29 cellular contexts compared by ENCODE assay signal in the genomic region with DNA sequence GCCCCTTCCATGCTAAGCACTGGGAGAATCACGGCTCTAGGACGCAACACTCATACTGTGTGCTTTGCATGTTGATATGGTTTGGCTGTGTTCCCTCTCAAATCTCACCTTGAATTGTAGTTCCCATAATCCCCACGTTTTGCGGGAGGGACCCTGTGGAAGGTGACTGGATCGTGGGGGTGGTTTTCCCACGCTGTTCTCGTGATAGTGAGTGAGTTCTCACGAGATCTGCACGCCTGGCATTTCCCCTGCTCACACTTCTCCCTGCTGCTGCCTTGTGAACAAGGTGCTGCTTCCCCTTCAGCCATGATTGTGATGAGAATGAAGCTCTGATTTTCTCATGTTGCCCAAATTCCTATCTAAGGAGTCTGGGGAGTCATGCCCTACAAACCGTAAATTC. TPM values are rescaled to one million over a fixed set of nuclear protein-coding genes. Genes with fewer than 3 reads are reported as not detected.
"Had no signal": no experiment of that assay in that cellular context is flagged by ENCODE, and none has a peak within 500 bp of the region (broad histone marks: within the 10 kb centered on the region; RNA-seq: fewer than 3 reads in every experiment).

No MANE protein-coding gene starts in this region.

- H3K4me1 Mint-ChIP-seq: IgD-negative memory B cell had no signal

- DNase-seq: KBM-7, MV-4-11, NCI-H1048, NCI-H1105, NCI-H1417, NCI-H1436 treated with DMSO at 0.1 percent for 48 hours, NCI-H1694 treated with DMSO at 0.1 percent for 48 hours, NCI-H2029, NCI-H2081 treated with DMSO at 0.1 percent for 48 hours, NCI-H2171, NCI-H226, NCI-H446, NCI-H510A, NCI-H524 treated with DMSO at 0.1 percent for 48 hours, NCI-H69, NCI-H774, PC-3, SHP77 treated with DMSO at 0.1 percent for 48 hours, SJCRH30, T-helper 1 cell had no signal

- H3K27me3 ChIP-seq: SJCRH30 had no signal

- ATAC-seq: Panc1, PC-3, SK-N-SH treated with all-trans-retinoic acid at 6 μM for 48 hours had no signal

- H3K9me3 Mint-ChIP-seq: IgD-negative memory B cell had no signal

- H3K4me1 ChIP-seq: SJCRH30 had no signal

- H3K36me3 ChIP-seq: SJCRH30 had no signal

- H3K4me3 ChIP-seq: SJCRH30 had no signal

- H3K27ac ChIP-seq: HL-60, RWPE1, SJCRH30 had no signal

- FAIRE-seq: HTR-8/SVneo had no signal

- H3K9me3 ChIP-seq: SJCRH30 had no signal

- H3K4me3 Mint-ChIP-seq: IgD-negative memory B cell had no signal

RNA-seq across cellular contexts. Expression of a gene that starts 53.0 kb away (rescaled TPM):
- total RNA-seq: LHCN-M2, MCF 10A, OCI-LY7, PC-3 had no signal
- polyA plus RNA-seq: IgD-negative memory B cell had no signal
